In the genomic region with DNA sequence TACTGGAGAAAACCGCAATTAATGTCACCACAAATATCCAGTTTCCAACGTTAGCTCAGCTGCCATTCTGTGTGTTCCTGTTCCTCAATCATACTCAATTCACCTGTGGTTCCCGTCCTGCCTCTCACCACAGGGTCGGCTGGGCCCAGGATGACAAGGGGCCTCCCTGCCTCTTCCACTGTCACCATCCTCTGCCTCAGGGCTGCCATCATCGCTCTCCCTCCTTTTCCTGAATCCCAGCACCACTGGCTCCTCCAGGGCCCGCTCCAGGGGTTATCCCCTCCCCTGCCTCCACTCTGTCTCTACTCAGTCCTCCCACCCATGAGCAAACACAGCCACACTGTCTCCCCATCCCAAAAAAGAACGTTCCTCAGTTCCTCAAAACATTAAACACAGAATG, we compare ENCODE assay signal across 22 cellular contexts.
DNase-seq lines count a peak whose midpoint lies in the region; ATAC-seq and TF ChIP-seq lines count a peak whose summit lies in the region.
"Had no signal": no experiment of that assay in that cellular context is flagged by ENCODE, and none has a peak within 500 bp of the region (broad histone marks: within the 10 kb centered on the region; RNA-seq: fewer than 3 reads in every experiment).

No MANE protein-coding gene starts in this region.

- H2BK12ac ChIP-seq in H9 (ENCODE audit: insufficient read length, low read depth, low read length): no peak overlapping the region

- H3K9me3 ChIP-seq in H9 (ENCODE audit: control insufficient read depth, low read depth, low read length): no peaks in the 10 kb centered on the region
- H3K9me3 ChIP-seq: A549; BE2C; BLaER1 treated with 17β-estradiol and CSF1 and Interleukin-3, amounts not matched to agents 10 nM and 100 nM; Caco-2 had no signal

- H3K9me3 Mint-ChIP-seq in H9 (no peaks in the 10 kb centered on the region), osteocyte (ENCODE audit: unreplicated experiment) (no peaks in the 10 kb centered on the region)
- H3K9me3 Mint-ChIP-seq: CD4-positive, alpha-beta memory T cell had no signal

- H4K20me1 ChIP-seq in H9 (ENCODE audit: control insufficient read depth, insufficient read depth, insufficient read length): no peaks in the 10 kb centered on the region
- H4K20me1 ChIP-seq: BLaER1 treated with 17β-estradiol and CSF1 and Interleukin-3, amounts not matched to agents 10 nM and 100 nM had no signal

- no peaks in the 10 kb centered on the region for H3K36me3 Mint-ChIP-seq in H9 (ENCODE audit: insufficient read depth in 1 of 3, low read depth in 3 of 3)
- H3K36me3 Mint-ChIP-seq in osteocyte (ENCODE audit: unreplicated experiment): no peaks in the 10 kb centered on the region
- H3K36me3 Mint-ChIP-seq: CD4-positive, alpha-beta memory T cell had no signal

- H3K4me3 Mint-ChIP-seq in H9: no peak overlapping the region
- H3K4me3 Mint-ChIP-seq in osteocyte (ENCODE audit: unreplicated experiment): no peak overlapping the region
- H3K4me3 Mint-ChIP-seq: CD4-positive, alpha-beta memory T cell had no signal

- no peak overlapping the region for H3K9ac ChIP-seq in H9 (ENCODE audit: extremely low read depth, insufficient read length, low read length)
- H3K9ac ChIP-seq: BLaER1 treated with 17β-estradiol and CSF1 and Interleukin-3, amounts not matched to agents 10 nM and 100 nM had no signal

- DNase-seq in DMS53 (lab: John Stamatoyannopoulos, UW) (peak; percentile 17), DMS53 treated with DMSO at 0.1 percent for 48 hours (lab: John Stamatoyannopoulos, UW; ENCODE audit: unreplicated experiment) (no peak), H9 (no peak), left lobe of liver (ENCODE audit: low spot score) (peak; percentile 11), osteocyte (ENCODE audit: extremely low spot score, unreplicated experiment) (peak; percentile 68), NCI-H526 (lab: John Stamatoyannopoulos, UW) (no peak)
- DNase-seq: 8988T; ACHN; AML-193; BE2C; Caco-2; CD4-positive, alpha-beta memory T cell; DMS79; EL; GDM1; GOT3; HCEC 1CT had no signal

- H3K18ac ChIP-seq in H9 (ENCODE audit: insufficient read length, low read depth, low read length): no peak overlapping the region

- TF ChIP-seq CTCF in H9 (conservative IDR thresholded peaks at IDR 0.05) (no peak), osteocyte (IDR thresholded peaks at IDR 0.05) (no peak)

- H3K4ac ChIP-seq in H9 (ENCODE audit: low read depth, low read length): no peak overlapping the region

- H3K27ac ChIP-seq in H9 (ENCODE audit: insufficient read length, low read depth, low read length): no peak overlapping the region
- H3K27ac ChIP-seq: A549; BLaER1 treated with 17β-estradiol and CSF1 and Interleukin-3, amounts not matched to agents 10 nM and 100 nM had no signal

- no peak overlapping the region for H3T11ph ChIP-seq in H9 (ENCODE audit: low read length)

- no peak overlapping the region for H4K8ac ChIP-seq in H9 (replicated peaks; ENCODE audit: insufficient read length, low read depth, low read length)

- H2AK5ac ChIP-seq in H9 (ENCODE audit: insufficient read length, low read length): no peak overlapping the region

- H2BK20ac ChIP-seq in H9 (ENCODE audit: low read depth, low read length, poor library complexity, severe bottlenecking): no peak overlapping the region

- H3K4me1 ChIP-seq in H9 (ENCODE audit: insufficient read depth, low read length): peaks cover 2% of the 10 kb centered on the region; the same call in 1 of the 2 replicates
- H3K4me1 ChIP-seq: A549; BE2C; BLaER1 treated with 17β-estradiol and CSF1 and Interleukin-3, amounts not matched to agents 10 nM and 100 nM had no signal

- H2BK15ac ChIP-seq in H9 (ENCODE audit: low read depth, low read length): no peak overlapping the region

- no CpG with 5 or more reads among the region's 7 CpGs for WGBS in H9 (ENCODE audit: extremely low coverage, insufficient read length, low lambda C conversion rate)

- H3K23me2 ChIP-seq in H9 (ENCODE audit: insufficient read length, low read depth, low read length, poor library complexity, severe bottlenecking): no peaks in the 10 kb centered on the region

- H3K79me1 ChIP-seq in H9 (ENCODE audit: insufficient read depth, low read depth, low read length, poor library complexity, severe bottlenecking): no peaks in the 10 kb centered on the region

- H3K27ac Mint-ChIP-seq in H9 (no peak overlapping the region), osteocyte (ENCODE audit: unreplicated experiment) (no peak overlapping the region)

- H2BK5ac ChIP-seq in H9 (ENCODE audit: insufficient read length, low read length): no peak overlapping the region

- no peak overlapping the region for H3K56ac ChIP-seq in H9 (ENCODE audit: insufficient read length, low read depth, low read length)

- H4K5ac ChIP-seq in H9 (ENCODE audit: insufficient read length, low read depth, low read length): peak overlapping the region; percentile 45

- H4K91ac ChIP-seq in H9 (ENCODE audit: insufficient read length, low read depth, low read length): no peak overlapping the region

- no peak overlapping the region; the same call in 1 of the 2 replicates for H3K14ac ChIP-seq in H9 (ENCODE audit: insufficient read depth, low read length)

- no peak overlapping the region for H2AFZ ChIP-seq in H9 (ENCODE audit: low read length)

- H3K4me2 ChIP-seq in H9 (ENCODE audit: insufficient read depth, insufficient read length, low read length): no peak overlapping the region
- H3K4me2 ChIP-seq: A549; BLaER1 treated with 17β-estradiol and CSF1 and Interleukin-3, amounts not matched to agents 10 nM and 100 nM had no signal

- no peak overlapping the region for H2BK120ac ChIP-seq in H9 (ENCODE audit: low read depth, low read length, poor library complexity, severe bottlenecking)

- no peaks in the 10 kb centered on the region for H3K27me3 Mint-ChIP-seq in H9 (ENCODE audit: low read depth)
- H3K27me3 Mint-ChIP-seq in osteocyte (ENCODE audit: unreplicated experiment): no peaks in the 10 kb centered on the region
- H3K27me3 Mint-ChIP-seq: CD4-positive, alpha-beta memory T cell had no signal

- no peaks in the 10 kb centered on the region; the same call in 1 of the 2 replicates for H3K79me2 ChIP-seq in H9 (ENCODE audit: insufficient read depth, low read length)

- peaks cover 6% of the 10 kb centered on the region in 2 experiments for H3K4me1 Mint-ChIP-seq in H9
- H3K4me1 Mint-ChIP-seq in osteocyte (ENCODE audit: unreplicated experiment): peaks cover 5% of the 10 kb centered on the region
- H3K4me1 Mint-ChIP-seq: CD4-positive, alpha-beta memory T cell had no signal

- no peak overlapping the region for H3K23ac ChIP-seq in H9 (ENCODE audit: insufficient read length, low read depth, low read length)

- ATAC-seq in left lobe of liver (no peak), GM21528 (IDR thresholded peaks at IDR 0.05; ENCODE audit: low FRiP score, unreplicated experiment) (no peak), HG02884 (IDR thresholded peaks at IDR 0.05; ENCODE audit: unreplicated experiment) (no peak)
- ATAC-seq: A549, GM12878 had no signal

- H3K27me3 ChIP-seq in H9 (ENCODE audit: insufficient read depth, low read length): no peaks in the 10 kb centered on the region
- H3K27me3 ChIP-seq: BE2C; BLaER1 treated with 17β-estradiol and CSF1 and Interleukin-3, amounts not matched to agents 10 nM and 100 nM had no signal

Comparison
In these comparisons a context has a peak if more than half of its experiments do, and no peak if none do; other contexts are left out.
1. DNase-seq: peak in DMS53 (single experiment), left lobe of liver (single experiment) and osteocyte (single experiment); none in DMS53 treated with DMSO at 0.1 percent for 48 hours (single experiment), H9 (single experiment) and NCI-H526 (0 of 2).